Comparison of ENCODE assay signal across 16 cellular contexts in genomic region chr14:104574536-104574935, GRCh38. TPM values are rescaled to one million over a fixed set of nuclear protein-coding genes. Genes with fewer than 3 reads are reported as not detected.
DNase-seq lines count a peak whose midpoint lies in the region; FAIRE-seq and TF ChIP-seq lines count a peak whose summit lies in the region.
"Had no signal": no experiment of that assay in that cellular context is flagged by ENCODE, and none has a peak within 500 bp of the region (broad histone marks: within the 10 kb centered on the region; RNA-seq: fewer than 3 reads in every experiment).

No MANE protein-coding gene starts in this region.

- DNase-seq in adrenal gland = peak in 4 of 7 donors; percentile 16 to 75 (median 50)
- DNase-seq in retinal pigment epithelial cell (ENCODE audit: low read depth) = peak; percentile 62
- DNase-seq in cortex of kidney (lab: John Stamatoyannopoulos, UW) = no peak
- no peak for DNase-seq in DMS53 (lab: John Stamatoyannopoulos, UW)
- no peak for DNase-seq in H54 (ENCODE audit: insufficient read length, low spot score)
- DNase-seq: Caco-2; CD8-positive, alpha-beta memory T cell; GF-D8 had no signal

- H3K27me3 Mint-ChIP-seq in brain (peaks cover 7% of the 10 kb centered on the region), nephron (ENCODE audit: low read depth) (peaks cover 25% of the 10 kb centered on the region)

- H3K4me1 ChIP-seq in adrenal gland (replicated peaks in 1 of 2) = peaks cover 0 to 5% of the 10 kb centered on the region in 2 donors

- H3K4me3 ChIP-seq in adrenal gland (no peak overlapping the region), retinal pigment epithelial cell (ENCODE audit: low read length) (no peak overlapping the region)
- H3K4me3 ChIP-seq: A549, BLaER1 had no signal

- no peak for TF ChIP-seq CTCF in adrenal gland (IDR thresholded peaks at IDR 0.05)
- TF ChIP-seq CTCF in brain (conservative IDR thresholded peaks at IDR 0.05) = no peak
- no peak for TF ChIP-seq CTCF in nephron (IDR thresholded peaks at IDR 0.05; ENCODE audit: unreplicated experiment in 3 of 3)
- no peak for TF ChIP-seq CTCF in retinal pigment epithelial cell (conservative IDR thresholded peaks at IDR 0.05; ENCODE audit: low read depth, low read length)

- H3K27ac ChIP-seq in adrenal gland = peak overlapping the region in 2 of 5 donors; percentile 13 to 83
- H3K27ac ChIP-seq: A549, BLaER1 had no signal

- intact Hi-C loops in adrenal gland (cut with DNase I) = no loop called here

- H3K27ac Mint-ChIP-seq in brain (peak overlapping the region in 4 of 5 experiments; percentile 22 to 90 (median 46)), nephron (peak overlapping the region; percentile 82 to 98 (median 95))

- H3K9me3 Mint-ChIP-seq in brain (peaks cover 0 to 2% (median 0%) of the 10 kb centered on the region in 5 experiments), nephron (no peaks in the 10 kb centered on the region)
- H3K9me3 Mint-ChIP-seq: CD8-positive, alpha-beta memory T cell had no signal

- no peaks in the 10 kb centered on the region for H3K9me3 ChIP-seq in adrenal gland (replicated peaks in 1 of 3)
- H3K9me3 ChIP-seq: A549, BLaER1, Caco-2 had no signal

- no peaks in the 10 kb centered on the region for H3K36me3 Mint-ChIP-seq in brain
- no peaks in the 10 kb centered on the region for H3K36me3 Mint-ChIP-seq in nephron (ENCODE audit: low read depth)
- H3K36me3 Mint-ChIP-seq: CD8-positive, alpha-beta memory T cell had no signal

- H3K4me3 Mint-ChIP-seq in brain (peak overlapping the region in 1 of 5 experiments; percentile 61), nephron (peak overlapping the region in 2 of 3 experiments; percentile 46 to 68)
- H3K4me3 Mint-ChIP-seq: CD8-positive, alpha-beta memory T cell had no signal

- no peak for TF ChIP-seq POLR2A in adrenal gland (IDR thresholded peaks at IDR 0.05)
- no peak for TF ChIP-seq POLR2A in H54 (IDR thresholded peaks at IDR 0.05; ENCODE audit: low read depth, low read length)

- no peaks in the 10 kb centered on the region for H3K27me3 ChIP-seq in adrenal gland
- H3K27me3 ChIP-seq: BLaER1 had no signal

- peaks cover 64% of the 10 kb centered on the region for H3K4me1 Mint-ChIP-seq in brain
- H3K4me1 Mint-ChIP-seq in nephron = peaks cover 41% of the 10 kb centered on the region
- H3K4me1 Mint-ChIP-seq: CD8-positive, alpha-beta memory T cell had no signal

- H3K36me3 ChIP-seq in adrenal gland (replicated peaks in 1 of 2) = no peaks in the 10 kb centered on the region
- H3K36me3 ChIP-seq: BLaER1 had no signal

- WGBS in adrenal gland, 4 donors = 60 to 74% (median 68%) methylated on average over 11 to 14 of the region's 14 CpGs

- no peak for FAIRE-seq in H54 (lab: Jason Lieb, UNC)
- FAIRE-seq: A549, GM19239, HTR-8/SVneo had no signal

RNA-seq across cellular contexts. Expression of gene C14orf180, which starts 5.0 kb away (rescaled TPM):
- total RNA-seq in adrenal gland = 10 to 100 TPM in 2 of 8 donors, 1 to 10 TPM in 5, under 1 TPM in 1; 0.34 to 17.8 (median 5.6) TPM
- 10 to 100 TPM in 1 of 3 donors, 1 to 10 TPM in 1, under 1 TPM in 1; 0.26 to 16.8 (median 7.1) TPM for polyA plus RNA-seq in adrenal gland
- polyA plus RNA-seq in brain (ENCODE audit: insufficient read depth, low read depth, low replicate concordance) = not detected
- total RNA-seq: Caco-2; CD8-positive, alpha-beta memory T cell; H4 had no signal
- polyA plus RNA-seq: A549; AG04450; CD8-positive, alpha-beta memory T cell had no signal

RNA-seq across cellular contexts. Expression of gene TMEM179, which starts 30.0 kb away (rescaled TPM):
- 10 to 100 TPM in 6 of 8 donors, 1 to 10 TPM in 2; 4.3 to 46.5 (median 13.2) TPM for total RNA-seq in adrenal gland
- polyA plus RNA-seq in adrenal gland (10 to 100 TPM in 2 of 3 donors, 1 to 10 TPM in 1; 4.5 to 76.7 (median 17.9) TPM), brain (ENCODE audit: insufficient read depth, low read depth, low replicate concordance) (69.2 TPM)
- total RNA-seq: Caco-2, H4 had no signal
- polyA plus RNA-seq: CD8-positive, alpha-beta memory T cell had no signal

Comparison
In these comparisons a context has a peak if more than half of its experiments do, and no peak if none do; other contexts are left out.
1. DNase-seq: peak in adrenal gland (4 of 7) and retinal pigment epithelial cell (single experiment); none in cortex of kidney (single experiment), DMS53 (single experiment) and H54 (single experiment).